Comparison of ENCODE assay signal across 9 cellular contexts in the genomic region with DNA sequence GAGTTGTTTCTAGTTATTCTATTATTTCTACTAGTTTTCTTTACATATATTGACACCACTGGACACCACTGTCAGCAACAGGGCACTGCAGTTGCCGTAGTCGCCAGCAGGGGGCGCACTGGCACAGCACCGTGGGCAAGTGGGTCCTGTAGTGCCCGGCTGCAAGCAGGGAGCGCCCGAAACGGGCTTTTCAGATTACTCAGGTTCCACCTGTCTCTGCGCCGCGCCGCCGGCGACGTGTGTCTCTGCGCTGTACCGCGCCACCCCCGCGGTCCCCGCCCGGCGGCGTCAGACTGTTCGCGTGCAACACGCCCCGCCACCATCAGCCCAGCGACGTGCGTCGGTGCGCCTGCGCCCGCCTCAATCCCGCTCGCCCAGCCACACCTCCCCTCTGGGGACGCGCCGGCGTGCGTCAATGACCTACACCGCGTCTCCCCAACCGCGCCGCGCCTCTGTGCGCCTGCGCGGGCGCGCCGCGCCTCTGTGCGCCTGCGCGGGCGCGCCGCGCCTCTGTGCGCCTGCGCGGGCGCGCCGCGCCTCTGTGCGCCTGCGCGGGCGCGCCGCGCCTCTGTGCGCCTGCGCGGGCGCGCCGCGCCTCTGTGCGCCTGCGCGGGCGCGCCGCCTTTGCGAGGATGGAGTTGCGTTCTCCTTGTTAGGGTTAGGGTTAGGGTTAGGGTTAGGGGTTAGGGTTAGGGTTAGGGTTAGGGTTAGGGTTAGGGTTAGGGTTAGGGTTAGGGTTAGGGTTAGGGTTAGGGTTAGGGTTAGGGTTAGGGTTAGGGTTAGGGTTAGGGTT. TPM values are rescaled to one million over a fixed set of nuclear protein-coding genes. Genes with fewer than 3 reads are reported as not detected.
DNase-seq lines count a peak whose midpoint lies in the region; ATAC-seq, FAIRE-seq and TF ChIP-seq lines count a peak whose summit lies in the region.
"Not testable (repeated sequence)": the region's sequence is repeated elsewhere in the genome, so short reads cannot be mapped to it uniquely, and the experiment has no call there.
"Had no signal": no experiment of that assay in that cellular context is flagged by ENCODE, and none has a peak within 500 bp of the region (broad histone marks: within the 10 kb centered on the region; RNA-seq: fewer than 3 reads in every experiment).

No MANE protein-coding gene starts in this region.

- not testable (repeated sequence) for H3K4ac ChIP-seq in trophoblast cell (ENCODE audit: low read depth, low read length)

- not testable (repeated sequence) for H3K9me3 ChIP-seq in adipocyte (ENCODE audit: control insufficient read depth, low read length); trophoblast cell (ENCODE audit: insufficient read depth, low read depth, low read length); thyroid gland

- not testable (repeated sequence) for H3K27ac Mint-ChIP-seq in activated B cell treated with CpG ODN at 0.5 μM for 24 hours

- intact Hi-C loops in activated B cell treated with CpG ODN at 0.5 μM for 24 hours (cut with micrococcal nuclease); thyroid gland (cut with DNase I): not testable (repeated sequence)

- H3K4me1 ChIP-seq in adipocyte (ENCODE audit: control insufficient read depth, insufficient read depth, low read length); trophoblast cell (ENCODE audit: control insufficient read depth in 1 of 2, insufficient read depth in 2 of 2, low read length in 2 of 2); thyroid gland: not testable (repeated sequence)

- not testable (repeated sequence) for H3K18ac ChIP-seq in trophoblast cell (ENCODE audit: low read length)

- not testable (repeated sequence) for H3K36me3 ChIP-seq in adipocyte (ENCODE audit: control insufficient read depth, insufficient read depth, low read length, severe bottlenecking); kidney epithelial cell (ENCODE audit: control insufficient read depth, insufficient read depth, low read length); trophoblast cell (ENCODE audit: control insufficient read depth in 1 of 2, insufficient read depth in 2 of 2, low read length in 2 of 2); thyroid gland

- not testable (repeated sequence) for H2AFZ ChIP-seq in trophoblast cell (ENCODE audit: insufficient read depth, low read length, poor library complexity)

- not testable (repeated sequence) for ATAC-seq in activated B cell treated with CpG ODN at 0.5 μM for 24 hours (ENCODE audit: low read depth)
- peak; percentile 55 for ATAC-seq in esophagus mucosa

- not testable (repeated sequence) for FAIRE-seq in D721Med (lab: Jason Lieb, UNC)

- WGBS in trophoblast cell (ENCODE audit: extremely low coverage, insufficient coverage, insufficient read length): no CpG with 5 or more reads among the region's 91 CpGs
- WGBS in thyroid gland, 2 donors: 67 to 80% methylated on average over 86 to 90 of the region's 91 CpGs

- not testable (repeated sequence) for H4K91ac ChIP-seq in trophoblast cell (ENCODE audit: low read depth, low read length)

- TF ChIP-seq EP300 in Ishikawa (IDR thresholded peaks at IDR 0.05; ENCODE audit: borderline replicate concordance): not testable (repeated sequence)

- CTCF ChIA-PET in activated B cell treated with CpG ODN at 0.5 μM for 24 hours (lab: Charles Lee): not testable (repeated sequence)

- H2BK12ac ChIP-seq in trophoblast cell (ENCODE audit: low read length): not testable (repeated sequence)

- not testable (repeated sequence) for H3K4me2 ChIP-seq in trophoblast cell (ENCODE audit: low read length)

- not testable (repeated sequence) for H2BK120ac ChIP-seq in trophoblast cell (ENCODE audit: insufficient read depth, low read length, poor library complexity)

- not testable (repeated sequence) for H3K79me2 ChIP-seq in trophoblast cell (ENCODE audit: control insufficient read depth, insufficient read depth, low read length, poor library complexity)

- not testable (repeated sequence) for TF ChIP-seq POLR2A in thyroid gland (IDR thresholded peaks at IDR 0.05)

- TF ChIP-seq RAD21 in Ishikawa (IDR thresholded peaks at IDR 0.05; ENCODE audit: low read depth): peak; percentile 26; the same call in 1 of the 2 replicates

- H3K9me3 Mint-ChIP-seq in activated B cell treated with CpG ODN at 0.5 μM for 24 hours: not testable (repeated sequence)

- not testable (repeated sequence) for H2AK5ac ChIP-seq in trophoblast cell (ENCODE audit: low read length)

- peak; percentile 23 for TF ChIP-seq CTCF in D721Med (IDR thresholded peaks at IDR 0.05; ENCODE audit: insufficient read depth, missing control alignments)
- not testable (repeated sequence) for TF ChIP-seq CTCF in activated B cell treated with CpG ODN at 0.5 μM for 24 hours (IDR thresholded peaks at IDR 0.05)
- TF ChIP-seq CTCF in kidney epithelial cell (IDR thresholded peaks at IDR 0.05; ENCODE audit: insufficient read depth, low read length, poor library complexity, severe bottlenecking): peak; percentile 58
- peak; percentile 13 to 53 (median 32) for TF ChIP-seq CTCF in thyroid gland (IDR thresholded peaks at IDR 0.05)

- not testable (repeated sequence) for H3K9ac ChIP-seq in adipocyte (ENCODE audit: low read length); trophoblast cell (ENCODE audit: low read length)

- H3K27me3 ChIP-seq in adipocyte (replicated peaks; ENCODE audit: control insufficient read depth, insufficient read depth, low read length); kidney epithelial cell (ENCODE audit: control insufficient read depth, insufficient read depth, low read length); trophoblast cell (ENCODE audit: insufficient read depth, low read length); thyroid gland: not testable (repeated sequence)

- not testable (repeated sequence) for H3K4me3 ChIP-seq in adipocyte (ENCODE audit: low read length); kidney epithelial cell (ENCODE audit: low read depth, low read length); trophoblast cell (ENCODE audit: low read depth, low read length); thyroid gland (replicated peaks in 1 of 3)

- not testable (repeated sequence) for H2BK5ac ChIP-seq in trophoblast cell (ENCODE audit: low read depth, low read length, poor library complexity)

- H3K23ac ChIP-seq in trophoblast cell (ENCODE audit: low read length): not testable (repeated sequence)

- H3K79me1 ChIP-seq in trophoblast cell (ENCODE audit: low read length): not testable (repeated sequence)

- not testable (repeated sequence) for H3K4me1 Mint-ChIP-seq in activated B cell treated with CpG ODN at 0.5 μM for 24 hours

- not testable (repeated sequence) for H4K12ac ChIP-seq in trophoblast cell (ENCODE audit: low read depth, low read length)

- H3K36me3 Mint-ChIP-seq in activated B cell treated with CpG ODN at 0.5 μM for 24 hours (ENCODE audit: low read depth): not testable (repeated sequence)

- H3K4me3 Mint-ChIP-seq in activated B cell treated with CpG ODN at 0.5 μM for 24 hours: not testable (repeated sequence)

- H3K14ac ChIP-seq in trophoblast cell (ENCODE audit: low read length): not testable (repeated sequence)

- H4K8ac ChIP-seq in trophoblast cell (ENCODE audit: low read depth, low read length): not testable (repeated sequence)

- POLR2A ChIA-PET in activated B cell treated with CpG ODN at 0.5 μM for 24 hours (lab: Charles Lee): not testable (repeated sequence)

- H3K27ac ChIP-seq in trophoblast cell (ENCODE audit: low read depth, low read length); thyroid gland: not testable (repeated sequence)

- not testable (repeated sequence) for DNase-seq in D721Med (ENCODE audit: insufficient read length, low spot score); kidney epithelial cell (ENCODE audit: low read depth); thyroid gland
- DNase-seq in activated B cell treated with CpG ODN at 0.5 μM for 24 hours: peak; percentile 27
- DNase-seq in adipocyte (ENCODE audit: low read depth): peak; percentile 43
- DNase-seq in trophoblast cell: peak; percentile 91 to 92

- H3K27me3 Mint-ChIP-seq in activated B cell treated with CpG ODN at 0.5 μM for 24 hours: not testable (repeated sequence)

RNA-seq across cellular contexts. Expression of a gene that starts 15.1 kb away (rescaled TPM):
- total RNA-seq in activated B cell treated with CpG ODN at 0.5 μM for 24 hours (not detected in 2 replicates), esophagus mucosa (33.8 TPM), kidney epithelial cell (9.3 and 9.4 TPM in 2 replicates), thyroid gland (10 to 100 TPM; 33.3 to 64.1 (median 46.2) TPM)
- 5.5 and 5.7 TPM in 2 replicates for polyA plus RNA-seq in trophoblast cell (2013)
- polyA plus RNA-seq: IgD-negative memory B cell had no signal

Comparison
In these comparisons a context has a peak if more than half of its experiments do, and no peak if none do; other contexts are left out.
1. RNA of a gene that starts 15.1 kb away (total RNA-seq): 33.3 to 64.1 TPM in thyroid gland, 33.8 TPM in esophagus mucosa (single experiment) and 9.3 to 9.4 TPM in kidney epithelial cell; not detected in activated B cell treated with CpG ODN at 0.5 μM for 24 hours; every median in the first group is over 10 times any median in the second.